In genomic region chr20:62412194-62413024, GRCh38 we compare ENCODE assay signal across 21 cellular contexts. TPM values are rescaled to one million over a fixed set of nuclear protein-coding genes. Genes with fewer than 3 reads are reported as not detected.
"Had no signal": no experiment of that assay in that cellular context is flagged by ENCODE, and none has a peak within 500 bp of the region (broad histone marks: within the 10 kb centered on the region; RNA-seq: fewer than 3 reads in every experiment).

No MANE protein-coding gene starts in this region.

- DNase-seq: activated CD4-positive, alpha-beta memory T cell treated with anti-CD3 and anti-CD28 coated beads for 36 hours; activated CD4-positive, CD25-positive, alpha-beta regulatory T cell treated with anti-CD3 and anti-CD28 coated beads, Interleukin-2, amount 50 U/mL, for 72 hours; activated CD8-positive, alpha-beta memory T cell treated with anti-CD3 and anti-CD28 coated beads, Interleukin-2, amount 10 ng/mL, durations not matched to agents 7 days and 5 days; activated naive CD4-positive, alpha-beta T cell treated with anti-CD3 and anti-CD28 coated beads for 36 hours; activated T-cell treated with anti-CD3 and anti-CD28 coated beads, Interleukin-2, amount 50 U/mL, for 1 hour; dorsolateral prefrontal cortex; heart right ventricle; mammary epithelial cell; stimulated activated CD4-positive, alpha-beta T cell treated with anti-CD3 and anti-CD28 coated beads, Interleukin-12 subunit alpha, Interleukin-12 subunit beta, amount 100 ng/mL, for 4 hours; stimulated activated CD4-positive, alpha-beta T cell treated with anti-CD3 and anti-CD28 coated beads, Interleukin-2, amount 100 ng/mL, for 24 hours had no signal

- FAIRE-seq: endometrium had no signal

- H3K36me3 ChIP-seq: ascending aorta, breast epithelium, gastroesophageal sphincter, heart right ventricle, thoracic aorta had no signal

- H3K4me3 ChIP-seq: ascending aorta, breast epithelium, dorsolateral prefrontal cortex, gastroesophageal sphincter, heart right ventricle, thoracic aorta had no signal

- ATAC-seq: activated CD8-positive, alpha-beta memory T cell treated with anti-CD3 and anti-CD28 coated beads, Interleukin-2, amount 10 ng/mL, durations not matched to agents 7 days and 5 days; gastroesophageal sphincter; heart right ventricle; stimulated activated effector memory CD8-positive, alpha-beta T cell treated with anti-CD3 and anti-CD28 coated beads, Interleukin-12 subunit alpha, Interleukin-12 subunit beta, amount 100 ng/mL, for 72 hours had no signal

- H3K27ac ChIP-seq: ascending aorta, breast epithelium, dorsolateral prefrontal cortex, gastroesophageal sphincter, heart right ventricle, thoracic aorta had no signal

- H3K27me3 ChIP-seq: ascending aorta had no signal

- H3K9me3 ChIP-seq: ascending aorta, breast epithelium, gastroesophageal sphincter, heart right ventricle, thoracic aorta had no signal

RNA-seq across cellular contexts. Expression of gene RBBP8NL, which starts 14.9 kb away (rescaled TPM):
- total RNA-seq: activated CD4-positive, alpha-beta memory T cell treated with anti-CD3 and anti-CD28 coated beads for 36 hours; activated CD8-positive, alpha-beta memory T cell treated with anti-CD3 and anti-CD28 coated beads, Interleukin-2, amount 10 ng/mL, durations not matched to agents 7 days and 5 days; activated naive CD4-positive, alpha-beta T cell treated with anti-CD3 and anti-CD28 coated beads for 36 hours; activated T-helper 2 cell treated with anti-CD3 and anti-CD28 coated beads, Interferon-gamma antibody, Interleukin-2, Interleukin-4, amounts not matched to agents 10 μg/mL and 5 μg/mL and 100 μg/mL, durations not matched to agents 14 hours and 24 hours and 36 hours; ascending aorta; heart right ventricle; osteocyte; pulmonary artery endothelial cell; T-helper 1 cell treated with Interleukin-12 subunit alpha and Interleukin-12 subunit beta and Interleukin-4 antibody, amounts not matched to agents 30 ng/mL and 1 ng/mL, for 36 hours; thoracic aorta had no signal
- polyA plus RNA-seq: heart right ventricle, neural cell had no signal
